In genomic region chr14:88864198-88864597, GRCh38 we compare ENCODE assay signal across 25 cellular contexts.
"Had no signal": no experiment of that assay in that cellular context is flagged by ENCODE, and none has a peak within 500 bp of the region (broad histone marks: within the 10 kb centered on the region; RNA-seq: fewer than 3 reads in every experiment).

No MANE protein-coding gene starts in this region.

- H3K27me3 Mint-ChIP-seq: dendritic cell treated with granulocyte-macrophage colony-stimulating factor and Interleukin-4, amounts not matched to agents 40 ng/mL and 50 ng/mL, for 4 days; progenitor cell of endocrine pancreas; stimulated activated memory B cell treated with anti-CD40 and anti-IgM and Interleukin-4, amounts not matched to agents 10 μg/mL and 1 μg/mL and 100 μg/mL, for 72 hours; type B pancreatic cell had no signal

- H3K9me3 Mint-ChIP-seq: natural killer cell, neural progenitor cell had no signal

- H3K4me1 ChIP-seq: colonic mucosa, foreskin keratinocyte, heart left ventricle, left lung, neural progenitor cell, parathyroid adenoma, right atrium auricular region, testis, tibial artery had no signal

- H3K9me3 ChIP-seq: colonic mucosa, esophagus muscularis mucosa, gastroesophageal sphincter, left lung, right atrium auricular region, testis, tibial artery had no signal

- H3K36me3 ChIP-seq: colonic mucosa, right atrium auricular region had no signal

- ATAC-seq: foreskin keratinocyte; gastroesophageal sphincter; heart left ventricle; left lung; natural killer cell; sciatic nerve; stimulated activated memory B cell treated with anti-CD40 and anti-IgM and Interleukin-4, amounts not matched to agents 10 μg/mL and 1 μg/mL and 100 μg/mL, for 72 hours; stimulated activated naive CD8-positive, alpha-beta T cell treated with anti-CD3 and anti-CD28 coated beads, Interleukin-15, Interleukin-2, amounts not matched to agents 100 U/mL and 50 U/mL, for 24 hours had no signal

- H2AFZ ChIP-seq: hepatocyte, neural progenitor cell, parathyroid adenoma had no signal

- H3K27ac ChIP-seq: colonic mucosa, esophagus muscularis mucosa, foreskin keratinocyte, gastroesophageal sphincter, heart left ventricle, hepatocyte, left lung, neural progenitor cell, parathyroid adenoma, right atrium auricular region, testis, tibial artery had no signal

- H3K27ac Mint-ChIP-seq: dendritic cell treated with granulocyte-macrophage colony-stimulating factor and Interleukin-4, amounts not matched to agents 40 ng/mL and 50 ng/mL, for 4 days; natural killer cell; neural progenitor cell; progenitor cell of endocrine pancreas; stimulated activated memory B cell treated with anti-CD40 and anti-IgM and Interleukin-4, amounts not matched to agents 10 μg/mL and 1 μg/mL and 100 μg/mL, for 72 hours; type B pancreatic cell had no signal

- H3K36me3 Mint-ChIP-seq: natural killer cell had no signal

- H3K4me1 Mint-ChIP-seq: natural killer cell; stimulated activated memory B cell treated with anti-CD40 and anti-IgM and Interleukin-4, amounts not matched to agents 10 μg/mL and 1 μg/mL and 100 μg/mL, for 72 hours had no signal

- FAIRE-seq: endothelial cell of umbilical vein had no signal

- H3K4me3 Mint-ChIP-seq: dendritic cell treated with granulocyte-macrophage colony-stimulating factor and Interleukin-4, amounts not matched to agents 40 ng/mL and 50 ng/mL, for 4 days; natural killer cell; neural progenitor cell; stimulated activated memory B cell treated with anti-CD40 and anti-IgM and Interleukin-4, amounts not matched to agents 10 μg/mL and 1 μg/mL and 100 μg/mL, for 72 hours; type B pancreatic cell had no signal

- DNase-seq: cerebellar nuclear complex; colonic mucosa; effector CD8-positive, alpha-beta T cell; foreskin keratinocyte; heart left ventricle; kidney; left lung; natural killer cell; stimulated activated CD4-positive, alpha-beta T cell treated with anti-CD3 and anti-CD28 coated beads, Interleukin-4, amount 100 ng/mL, for 4 hours; stimulated activated naive CD8-positive, alpha-beta T cell treated with anti-CD3 and anti-CD28 coated beads, Interleukin-15, Interleukin-2, amounts not matched to agents 100 U/mL and 50 U/mL, for 24 hours; substantia nigra; testis; tibial artery had no signal

- H3K9ac ChIP-seq: neural progenitor cell, parathyroid adenoma had no signal

- H3K27me3 ChIP-seq: colonic mucosa, esophagus muscularis mucosa, foreskin keratinocyte, gastroesophageal sphincter, heart left ventricle, hepatocyte, left lung, neural progenitor cell, right atrium auricular region, testis, tibial artery had no signal

- H3K4me2 ChIP-seq: hepatocyte, neural progenitor cell had no signal

- H3K4me3 ChIP-seq: colonic mucosa, esophagus muscularis mucosa, gastroesophageal sphincter, heart left ventricle, hepatocyte, left lung, neural progenitor cell, right atrium auricular region, testis, tibial artery had no signal

- H3K79me2 ChIP-seq: hepatocyte, parathyroid adenoma had no signal
